In the genomic region with DNA sequence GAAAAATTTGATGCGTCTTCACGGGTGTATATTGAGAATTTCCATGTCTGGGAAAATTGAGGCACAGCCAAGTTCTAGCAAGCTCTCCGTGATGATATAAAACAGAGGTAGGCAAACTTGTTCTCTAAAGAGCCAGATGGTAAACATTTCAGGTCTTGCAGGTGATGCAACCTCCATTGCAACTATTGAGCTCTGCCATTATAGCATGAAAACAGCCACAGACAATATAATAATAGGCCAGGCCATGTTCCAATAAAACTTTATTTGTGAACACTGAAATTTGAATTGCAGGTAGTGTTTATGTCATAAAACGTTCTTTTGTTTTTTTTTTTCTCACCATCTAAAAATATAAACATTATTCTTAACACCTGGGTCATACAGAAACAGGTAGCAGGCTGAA, we compare ENCODE assay signal across 22 cellular contexts.
A peak's percentile ranks its signal among the peaks of the same experiment; 100 is the strongest.
DNase-seq lines count a peak whose midpoint lies in the region; ATAC-seq, FAIRE-seq and TF ChIP-seq lines count a peak whose summit lies in the region.
"Had no signal": no experiment of that assay in that cellular context is flagged by ENCODE, and none has a peak within 500 bp of the region (broad histone marks: within the 10 kb centered on the region; RNA-seq: fewer than 3 reads in every experiment).

No MANE protein-coding gene starts in this region.

- in situ Hi-C loops in K562 (cut with MboI), result no loop called here

- POLR2A ChIA-PET in K562 (lab: Yijun Ruan, JAX), result interaction anchor here (0.6 kb wide), 1 partner anchor 189 kb away, joined by 3 read pairs; no protein-coding TSS in a partner anchor

- no peaks in the 10 kb centered on the region for H4K20me1 ChIP-seq in K562 (replicated peaks; ENCODE audit: control insufficient read depth, insufficient read depth, low read length)
- H4K20me1 ChIP-seq: BLaER1 treated with 17β-estradiol and CSF1 and Interleukin-3, amounts not matched to agents 10 nM and 100 nM had no signal

- BruUV-seq in K562 (replicated peaks; lab: Mats Ljungman, UMichigan), result no TSS peak

- H3K79me2 ChIP-seq in K562 (ENCODE audit: control insufficient read depth, insufficient read depth, low read length), result no peaks in the 10 kb centered on the region

- H3K9me3 ChIP-seq in K562 (replicated peaks; ENCODE audit: control insufficient read depth, insufficient read depth, low read depth, low read length) (no peaks in the 10 kb centered on the region), neutrophil (no peaks in the 10 kb centered on the region)
- H3K9me3 ChIP-seq: Caco-2 had no signal

- H2AFZ ChIP-seq in K562 (ENCODE audit: low read depth, low read length), result no peak overlapping the region

- TF ChIP-seq RAD21 in K562 (CRISPR knock-in tag; conservative IDR thresholded peaks at IDR 0.05 in 1 of 2, IDR thresholded peaks at IDR 0.05 in 1 of 2), result no peak

- no peak overlapping the region for H3K27ac ChIP-seq in K562 (ENCODE audit: extremely low read depth, low read depth, low read length)
- peak overlapping the region; percentile 87 for H3K27ac ChIP-seq in neutrophil
- H3K27ac ChIP-seq: 22Rv1, A549, C4-2B had no signal

- no peak for FAIRE-seq in K562 (lab: Jason Lieb, UNC)
- FAIRE-seq: A549, D721Med, G401.6, GM12891 had no signal

- H3K4me2 ChIP-seq in K562 (ENCODE audit: insufficient read depth, low read length), result no peak overlapping the region
- H3K4me2 ChIP-seq: A549 had no signal

- intact Hi-C loops in K562 (cut with micrococcal nuclease), result loop anchor here (10.0 kb wide), 1 partner anchor 639 kb away; no protein-coding TSS in a partner anchor
- intact Hi-C loops in Right ventricle myocardium inferior (cut with DNase I), result no loop called here

- H3K36me3 ChIP-seq in K562 (ENCODE audit: control insufficient read depth, insufficient read depth, low read length), result no peaks in the 10 kb centered on the region
- H3K36me3 ChIP-seq in neutrophil, result no peaks in the 10 kb centered on the region
- H3K36me3 ChIP-seq: BLaER1 treated with 17β-estradiol and CSF1 and Interleukin-3, amounts not matched to agents 10 nM and 100 nM had no signal

- no peak overlapping the region for H3K9ac ChIP-seq in K562 (ENCODE audit: insufficient read depth in 1 of 2, low read depth in 2 of 2, low read length in 2 of 2)
- H3K9ac ChIP-seq: BLaER1 treated with 17β-estradiol and CSF1 and Interleukin-3, amounts not matched to agents 10 nM and 100 nM had no signal

- 5% methylated on average over 4 of the region's 4 CpGs for WGBS in K562 (ENCODE audit: insufficient coverage, low coverage, missing lambda C conversion rate)

- no peak overlapping the region for H3K4me3 Mint-ChIP-seq in activated CD8-positive, alpha-beta memory T cell treated with anti-CD3 and anti-CD28 coated beads, Interleukin-2, amount 10 ng/mL, durations not matched to agents 7 days and 5 days
- H3K4me3 Mint-ChIP-seq: B cell; CD4-positive, alpha-beta T cell; CD8-positive, alpha-beta T cell had no signal

- CTCF ChIA-PET in K562 (lab: Yijun Ruan, JAX; ENCODE audit: low intra/inter-chr PET ratio), result interaction anchor here (0.6 kb wide), 1 partner anchor 125 kb away, joined by 5 read pairs; no protein-coding TSS in a partner anchor
- CTCF ChIA-PET in activated CD8-positive, alpha-beta memory T cell treated with anti-CD3 and anti-CD28 coated beads, Interleukin-2, amount 10 ng/mL, durations not matched to agents 7 days and 5 days (lab: Charles Lee), result no interaction called here

- TF ChIP-seq POLR2A in K562 (conservative IDR thresholded peaks at IDR 0.05), result no peak

- no peak overlapping the region for H3K27ac Mint-ChIP-seq in activated CD8-positive, alpha-beta memory T cell treated with anti-CD3 and anti-CD28 coated beads, Interleukin-2, amount 10 ng/mL, durations not matched to agents 7 days and 5 days
- H3K27ac Mint-ChIP-seq: B cell; CD4-positive, alpha-beta T cell; CD8-positive, alpha-beta T cell had no signal

- peak; percentile 46 for DNase-seq in LNCaP clone FGC (ENCODE audit: low read depth)
- peak; percentile 2 for DNase-seq in NCI-H69 (lab: John Stamatoyannopoulos, UW)
- no peak for DNase-seq in K562 (ENCODE audit: extremely low read depth in 1 of 4, low spot score in 3 of 4)
- DNase-seq in activated CD8-positive, alpha-beta memory T cell treated with anti-CD3 and anti-CD28 coated beads, Interleukin-2, amount 10 ng/mL, durations not matched to agents 7 days and 5 days, result no peak
- no peak for DNase-seq in Right ventricle myocardium inferior (ENCODE audit: missing footprints)
- DNase-seq: AML-193; Caco-2; Calu3; CD4-positive, alpha-beta T cell; CD8-positive, alpha-beta T cell; DMS79 treated with DMSO at 0.1 percent for 48 hours; GF-D8 had no signal

- H3K36me3 Mint-ChIP-seq in activated CD8-positive, alpha-beta memory T cell treated with anti-CD3 and anti-CD28 coated beads, Interleukin-2, amount 10 ng/mL, durations not matched to agents 7 days and 5 days, result peaks cover 5% of the 10 kb centered on the region
- H3K36me3 Mint-ChIP-seq: CD8-positive, alpha-beta T cell had no signal

- peaks cover 5 to 18% of the 10 kb centered on the region in 2 experiments; a peak in 3 of 5 replicates for H3K27me3 ChIP-seq in K562 (ENCODE audit: control insufficient read depth in 2 of 2, insufficient read depth in 2 of 2, low read length in 2 of 2)
- no peaks in the 10 kb centered on the region for H3K27me3 ChIP-seq in neutrophil
- H3K27me3 ChIP-seq: BLaER1 treated with 17β-estradiol and CSF1 and Interleukin-3, amounts not matched to agents 10 nM and 100 nM had no signal

- H3K27me3 Mint-ChIP-seq in activated CD8-positive, alpha-beta memory T cell treated with anti-CD3 and anti-CD28 coated beads, Interleukin-2, amount 10 ng/mL, durations not matched to agents 7 days and 5 days, result peaks cover 5% of the 10 kb centered on the region
- H3K27me3 Mint-ChIP-seq: CD4-positive, alpha-beta T cell had no signal

- TF ChIP-seq EP300 in K562 (IDR thresholded peaks at IDR 0.05; ENCODE audit: low read length), result no peak

- no peaks in the 10 kb centered on the region for H3K9me1 ChIP-seq in K562 (ENCODE audit: control insufficient read depth, insufficient read depth, low read length)

- H3K4me3 ChIP-seq in LNCaP clone FGC (ENCODE audit: low read depth, low read length), result no peak overlapping the region
- H3K4me3 ChIP-seq in K562, result no peak overlapping the region
- peak overlapping the region; percentile 25 to 37 for H3K4me3 ChIP-seq in neutrophil (ENCODE audit: low read depth in 1 of 2, low read length in 1 of 2)
- H3K4me3 ChIP-seq: A549; BLaER1 treated with 17β-estradiol and CSF1 and Interleukin-3, amounts not matched to agents 10 nM and 100 nM had no signal

- ATAC-seq in K562 (no peak), Right ventricle myocardium inferior (no peak), GM19351 (IDR thresholded peaks at IDR 0.05; ENCODE audit: unreplicated experiment) (no peak)
- no peak for ATAC-seq in activated CD8-positive, alpha-beta memory T cell treated with anti-CD3 and anti-CD28 coated beads, Interleukin-2, amount 10 ng/mL, durations not matched to agents 7 days and 5 days
- ATAC-seq: A549; CD8-positive, alpha-beta T cell had no signal

- TF ChIP-seq CTCF in LNCaP clone FGC (IDR thresholded peaks at IDR 0.05; ENCODE audit: control insufficient read depth, extremely low read depth, insufficient read depth) (no peak), K562 (IDR thresholded peaks at IDR 0.05 in 2 of 3, conservative IDR thresholded peaks at IDR 0.05 in 1 of 3; ENCODE audit: insufficient read depth in 2 of 3, low read depth in 1 of 3, low read length in 3 of 3) (no peak), neutrophil (IDR thresholded peaks at IDR 0.05) (no peak)

- H3K4me1 Mint-ChIP-seq in activated CD8-positive, alpha-beta memory T cell treated with anti-CD3 and anti-CD28 coated beads, Interleukin-2, amount 10 ng/mL, durations not matched to agents 7 days and 5 days, result peaks cover 12% of the 10 kb centered on the region
- H3K4me1 Mint-ChIP-seq: B cell had no signal

- peaks cover 2% of the 10 kb centered on the region for H3K9me3 Mint-ChIP-seq in activated CD8-positive, alpha-beta memory T cell treated with anti-CD3 and anti-CD28 coated beads, Interleukin-2, amount 10 ng/mL, durations not matched to agents 7 days and 5 days (ENCODE audit: low read depth)
- H3K9me3 Mint-ChIP-seq: CD4-positive, alpha-beta T cell; CD8-positive, alpha-beta T cell had no signal

- H3K4me1 ChIP-seq in K562 (replicated peaks in 1 of 2; ENCODE audit: control insufficient read depth in 2 of 2, insufficient read depth in 2 of 2, low read length in 2 of 2), result peaks cover 0 to 4% of the 10 kb centered on the region in 2 experiments; a peak in 1 of 5 replicates
- peaks cover 39 to 40% of the 10 kb centered on the region in 2 experiments for H3K4me1 ChIP-seq in neutrophil (ENCODE audit: control insufficient read depth in 1 of 2, insufficient read depth in 1 of 2, low read depth in 1 of 2, low read length in 1 of 2)
- H3K4me1 ChIP-seq: A549, Caco-2 had no signal

Comparison
In these comparisons a context has a peak if more than half of its experiments do, and no peak if none do; other contexts are left out.
1. DNase-seq: peak in LNCaP clone FGC (single experiment) and NCI-H69 (single experiment); none in K562 (0 of 4), activated CD8-positive, alpha-beta memory T cell treated with anti-CD3 and anti-CD28 coated beads, Interleukin-2, amount 10 ng/mL, durations not matched to agents 7 days and 5 days (single experiment) and Right ventricle myocardium inferior (single experiment).
2. H3K4me3 ChIP-seq: peak in neutrophil (2 of 2); none in LNCaP clone FGC (single experiment) and K562 (single experiment).